Comparison of ENCODE assay signal across 21 cellular contexts in genomic region chr16:84828322-84828721, GRCh38. TPM values are rescaled to one million over a fixed set of nuclear protein-coding genes. Genes with fewer than 3 reads are reported as not detected.
DNase-seq lines count a peak whose midpoint lies in the region; ATAC-seq and TF ChIP-seq lines count a peak whose summit lies in the region.
"Had no signal": no experiment of that assay in that cellular context is flagged by ENCODE, and none has a peak within 500 bp of the region (broad histone marks: within the 10 kb centered on the region; RNA-seq: fewer than 3 reads in every experiment).

No MANE protein-coding gene starts in this region.

- intact Hi-C loops in PC-9 (cut with micrococcal nuclease; ENCODE audit: unreplicated experiment): no loop called here

- no TSS peak for BruUV-seq in PC-9 (replicated peaks; lab: Mats Ljungman, UMichigan)

- H3K27me3 ChIP-seq in PC-9 (ENCODE audit: insufficient read depth, low read depth): no peaks in the 10 kb centered on the region
- no peaks in the 10 kb centered on the region for H3K27me3 ChIP-seq in osteoblast (ENCODE audit: insufficient read depth, low read length)
- no peaks in the 10 kb centered on the region for H3K27me3 ChIP-seq in upper lobe of left lung
- H3K27me3 ChIP-seq: MG63 had no signal

- H3K79me2 ChIP-seq in PC-9 (ENCODE audit: low read depth): no peaks in the 10 kb centered on the region
- H3K79me2 ChIP-seq in osteoblast (ENCODE audit: insufficient read depth, low read length): no peaks in the 10 kb centered on the region

- H3K9me3 ChIP-seq in PC-9 (ENCODE audit: insufficient read depth, low read depth) (no peaks in the 10 kb centered on the region), osteoblast (ENCODE audit: low read depth, low read length) (no peaks in the 10 kb centered on the region), upper lobe of left lung (no peaks in the 10 kb centered on the region)
- H3K9me3 ChIP-seq: MG63 had no signal

- POLR2A ChIA-PET in PC-9 (lab: Charles Lee; ENCODE audit: unreplicated experiment): no interaction called here

- H2AFZ ChIP-seq in PC-9: no peak overlapping the region
- H2AFZ ChIP-seq in osteoblast (ENCODE audit: low read length): no peak overlapping the region
- H2AFZ ChIP-seq: neural progenitor cell had no signal

- WGBS in upper lobe of left lung, 2 donors: 73 to 76% methylated on average over 4 to 5 of the region's 5 CpGs

- no peak for DNase-seq in PC-9
- peak; percentile 60 for DNase-seq in fibroblast of villous mesenchyme (ENCODE audit: low read depth)
- DNase-seq in osteoblast (ENCODE audit: insufficient read length, low spot score, missing footprints): peak; percentile 30
- DNase-seq in upper lobe of left lung: no peak
- no peak for DNase-seq in mesenteric fat pad (ENCODE audit: low spot score)
- DNase-seq: activated CD4-positive, alpha-beta T cell treated with anti-CD3 and anti-CD28 coated beads for 36 hours; activated naive CD4-positive, alpha-beta T cell treated with anti-CD3 and anti-CD28 coated beads, Interleukin-2, amount 10 ng/mL, durations not matched to agents 7 days and 5 days; activated T-cell treated with anti-CD3 and anti-CD28 coated beads, Interleukin-2, amount 50 U/mL, for 72 hours; CD4-positive, alpha-beta memory T cell; effector memory CD4-positive, alpha-beta T cell; GF-D8; immature natural killer cell; MG63; NCI-H146; NCI-H2171; OCI-M1; SIG-M5 had no signal

- peak overlapping the region; percentile 45 for H3K4me2 ChIP-seq in PC-9
- no peak overlapping the region for H3K4me2 ChIP-seq in osteoblast (ENCODE audit: insufficient read depth, low read length)
- H3K4me2 ChIP-seq: neural progenitor cell had no signal

- H3K9me2 ChIP-seq in PC-9 (ENCODE audit: insufficient read depth): no peaks in the 10 kb centered on the region

- H3K27ac ChIP-seq in PC-9 (no peak overlapping the region), osteoblast (ENCODE audit: low read depth, low read length) (peak overlapping the region; percentile 85), upper lobe of left lung (peak overlapping the region; percentile 71 to 86 (median 76))
- H3K27ac ChIP-seq: neural progenitor cell had no signal

- no peak overlapping the region for H3K4me3 ChIP-seq in PC-9
- H3K4me3 ChIP-seq in fibroblast of villous mesenchyme (ENCODE audit: low read depth, low read length): no peak overlapping the region
- no peak overlapping the region for H3K4me3 ChIP-seq in osteoblast (ENCODE audit: insufficient read depth, low read length)
- no peak overlapping the region for H3K4me3 ChIP-seq in upper lobe of left lung
- H3K4me3 ChIP-seq: lung, MG63, neural progenitor cell had no signal

- H3F3A ChIP-seq in PC-9 (ENCODE audit: insufficient read depth, low read depth): peaks cover 19% of the 10 kb centered on the region; the same call in 1 of the 2 replicates

- no peak for ATAC-seq in upper lobe of left lung (ENCODE audit: low FRiP score in 2 of 2)
- ATAC-seq in HG03097 (IDR thresholded peaks at IDR 0.05; ENCODE audit: low FRiP score, unreplicated experiment): no peak
- no peak for ATAC-seq in GM19455 (IDR thresholded peaks at IDR 0.05; ENCODE audit: unreplicated experiment)
- ATAC-seq: activated CD4-positive, alpha-beta T cell treated with anti-CD3 and anti-CD28 coated beads for 36 hours; activated T-cell treated with anti-CD3 and anti-CD28 coated beads, Interleukin-2, amount 50 U/mL, for 72 hours had no signal

- H3K36me3 ChIP-seq in PC-9 (ENCODE audit: low read depth) (no peaks in the 10 kb centered on the region), osteoblast (ENCODE audit: insufficient read depth, low read length) (no peaks in the 10 kb centered on the region), upper lobe of left lung (no peaks in the 10 kb centered on the region)
- H3K36me3 ChIP-seq: MG63, neural progenitor cell had no signal

- no peak for TF ChIP-seq CTCF in PC-9 (conservative IDR thresholded peaks at IDR 0.05)
- TF ChIP-seq CTCF in fibroblast of villous mesenchyme (IDR thresholded peaks at IDR 0.05; ENCODE audit: insufficient read depth, low read depth, low read length): no peak
- TF ChIP-seq CTCF in osteoblast (IDR thresholded peaks at IDR 0.05; ENCODE audit: extremely low read depth, low read depth, low read length): no peak
- TF ChIP-seq CTCF in upper lobe of left lung (IDR thresholded peaks at IDR 0.05): no peak

- no peak for TF ChIP-seq EP300 in upper lobe of left lung (IDR thresholded peaks at IDR 0.05)

- TF ChIP-seq POLR2A in upper lobe of left lung (IDR thresholded peaks at IDR 0.05): no peak

- H4K20me1 ChIP-seq in PC-9 (ENCODE audit: insufficient read depth): no peaks in the 10 kb centered on the region
- no peaks in the 10 kb centered on the region for H4K20me1 ChIP-seq in osteoblast (ENCODE audit: insufficient read depth, low read length)

- CTCF ChIA-PET in PC-9 (lab: Charles Lee): no interaction called here

- H3K4me1 ChIP-seq in PC-9 (replicated peaks; ENCODE audit: insufficient read depth): peaks cover 14% of the 10 kb centered on the region
- H3K4me1 ChIP-seq in osteoblast (ENCODE audit: insufficient read depth, low read length): peaks cover 48% of the 10 kb centered on the region
- peaks cover 4 to 17% (median 9%) of the 10 kb centered on the region in 4 donors for H3K4me1 ChIP-seq in upper lobe of left lung
- H3K4me1 ChIP-seq: neural progenitor cell had no signal

RNA-seq across cellular contexts. Expression of gene CRISPLD2, which starts 8.5 kb away (rescaled TPM):
- total RNA-seq in PC-9 (2021): 18.6 and 19.9 TPM in 2 replicates
- total RNA-seq in fibroblast of villous mesenchyme: 44.0 and 87.3 TPM in 2 replicates
- total RNA-seq in osteoblast: 40.2 and 122 TPM in 2 replicates
- 100 to 1,000 TPM in 1 of 6 donors, 10 to 100 TPM in 5; 30.2 to 109 (median 80.8) TPM for total RNA-seq in upper lobe of left lung
- 256 TPM for total RNA-seq in mesenteric fat pad

Comparison
In these comparisons a context has a peak if more than half of its experiments do, and no peak if none do; other contexts are left out.
1. DNase-seq: peak in fibroblast of villous mesenchyme (single experiment) and osteoblast (single experiment); none in PC-9 (0 of 2), upper lobe of left lung (0 of 2) and mesenteric fat pad (single experiment).